In genomic region chr11:128373011-128373410, GRCh38 we compare ENCODE assay signal across 24 cellular contexts.
"Had no signal": no experiment of that assay in that cellular context is flagged by ENCODE, and none has a peak within 500 bp of the region (broad histone marks: within the 10 kb centered on the region; RNA-seq: fewer than 3 reads in every experiment).

No MANE protein-coding gene starts in this region.

- H3K27ac ChIP-seq: Peyer's patch, RWPE1, SJCRH30, WERI-Rb-1 had no signal

- H3K9me3 ChIP-seq: Peyer's patch, SJCRH30, SK-N-SH had no signal

- H3K9ac ChIP-seq: SK-N-SH had no signal

- H3K36me3 ChIP-seq: Peyer's patch, SJCRH30, WERI-Rb-1 had no signal

- H3K4me2 ChIP-seq: SK-N-SH had no signal

- H3K27me3 ChIP-seq: Peyer's patch, SJCRH30 had no signal

- DNase-seq: activated CD4-positive, alpha-beta memory T cell treated with anti-CD3 and anti-CD28 coated beads, Interleukin-2, amount 10 ng/mL, durations not matched to agents 7 days and 5 days; activated CD4-positive, alpha-beta T cell treated with anti-CD3 and anti-CD28 coated beads for 36 hours; activated CD4-positive, alpha-beta T cell treated with anti-CD3 and anti-CD28 coated beads, Interleukin-2, amount 50 U/mL, for 1 hour; activated gamma-delta T cell; activated naive CD4-positive, alpha-beta T cell treated with anti-CD3 and anti-CD28 coated beads for 36 hours; activated T-cell treated with anti-CD3 and anti-CD28 coated beads for 4 hours; activated T-cell treated with anti-CD3 and anti-CD28 coated beads, Interleukin-2, amount 50 U/mL, for 48 hours; cerebellar nuclear complex; KG1; MV-4-11; NCI-H1105; NCI-H1436; NCI-H1694 treated with DMSO at 0.1 percent for 48 hours; NCI-H2029 treated with DMSO at 0.1 percent for 48 hours; NCI-H446; NCI-H82; Peyer's patch; Right ventricle myocardium superior; SJCRH30; SK-N-SH; T-helper 1 cell; WERI-Rb-1 had no signal

- ATAC-seq: activated CD4-positive, alpha-beta T cell treated with anti-CD3 and anti-CD28 coated beads for 36 hours; activated T-helper 17 cell treated with anti-CD3 and anti-CD28 coated beads, Interleukin-2, amount 50 U/mL, for 72 hours had no signal

- H3K4me3 ChIP-seq: Peyer's patch, SJCRH30 had no signal

- H3K4me1 ChIP-seq: Peyer's patch, SJCRH30 had no signal
